8 cellular contexts compared by ENCODE assay signal in the genomic region with DNA sequence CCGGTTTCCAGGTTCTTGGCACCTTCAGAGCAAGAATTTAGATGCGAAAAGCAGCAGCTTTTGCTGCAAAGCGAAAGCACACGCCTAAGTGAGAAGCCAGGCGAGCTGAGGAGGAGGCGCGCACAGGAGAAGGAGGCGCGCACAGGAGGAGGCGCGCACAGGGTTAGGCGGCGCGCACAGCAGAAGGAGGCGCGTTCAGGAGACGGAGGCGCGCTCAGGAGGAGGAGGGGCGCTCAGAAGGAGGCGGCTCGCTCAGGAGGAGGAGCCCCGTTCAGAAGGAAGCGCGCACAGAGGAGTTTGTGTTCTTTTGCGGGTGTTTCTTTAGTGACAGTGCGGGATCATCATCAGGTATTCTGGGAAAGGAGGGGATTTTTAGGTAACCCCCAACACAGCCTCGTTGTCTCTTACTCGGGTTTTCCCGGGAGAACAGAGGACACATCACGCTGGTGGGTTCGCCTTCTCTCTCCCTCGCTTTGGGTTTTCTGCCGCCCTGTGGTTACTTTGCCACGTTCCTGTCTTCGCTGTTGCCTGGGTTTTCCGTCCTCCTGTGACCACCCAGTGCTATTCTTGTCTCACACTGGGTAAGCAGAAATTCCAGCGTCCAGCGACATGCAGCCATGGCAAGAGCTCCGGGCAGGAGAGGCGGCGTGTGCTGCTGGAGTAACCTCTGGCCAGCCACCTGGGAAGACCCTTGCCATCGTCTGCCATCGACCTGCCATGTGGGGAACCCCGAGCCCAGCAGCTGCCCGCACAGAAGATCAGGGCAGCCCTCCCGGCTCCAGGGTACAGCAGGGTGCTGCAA. TPM values are rescaled to one million over a fixed set of nuclear protein-coding genes. Genes with fewer than 3 reads are reported as not detected.
A peak's percentile ranks its signal among the peaks of the same experiment; 100 is the strongest.
DNase-seq lines count a peak whose midpoint lies in the region; ATAC-seq and TF ChIP-seq lines count a peak whose summit lies in the region.

No MANE protein-coding gene starts in this region.

- H3K4me1 Mint-ChIP-seq in activated T-helper 17 cell treated with anti-CD3 and anti-CD28 coated beads, Interleukin-2, amount 50 U/mL, for 72 hours: no peaks in the 10 kb centered on the region

- TF ChIP-seq CTCF in GM06990 (IDR thresholded peaks at IDR 0.05; ENCODE audit: insufficient read depth, low read length, poor library complexity, severe bottlenecking) (peak; percentile 15), fibroblast of mammary gland (conservative IDR thresholded peaks at IDR 0.05; ENCODE audit: control insufficient read depth, insufficient read depth, low read depth, low read length) (peak; percentile 33), omental fat pad (IDR thresholded peaks at IDR 0.05) (no peak)

- peak; percentile 70 for DNase-seq in GM06990 (ENCODE audit: extremely low read depth, insufficient read length)
- peak; percentile 54 to 64 for DNase-seq in NCI-H526 (lab: John Stamatoyannopoulos, UW)
- DNase-seq in fibroblast of mammary gland (ENCODE audit: low read depth): peak; percentile 71
- no peak for DNase-seq in omental fat pad (ENCODE audit: low spot score)
- DNase-seq in superior temporal gyrus (ENCODE audit: extremely low spot score): peak; percentile 67
- no peak for DNase-seq in SK-N-DZ (ENCODE audit: low spot score)

- no peaks in the 10 kb centered on the region for H3K27me3 ChIP-seq in GM06990 (replicated peaks; ENCODE audit: control insufficient read depth, insufficient read depth, low read length)

- H3K27ac Mint-ChIP-seq in activated T-helper 17 cell treated with anti-CD3 and anti-CD28 coated beads, Interleukin-2, amount 50 U/mL, for 72 hours: peak overlapping the region; percentile 75

- no peaks in the 10 kb centered on the region for H3K9me3 Mint-ChIP-seq in activated T-helper 17 cell treated with anti-CD3 and anti-CD28 coated beads, Interleukin-2, amount 50 U/mL, for 72 hours

- H3K36me3 Mint-ChIP-seq in activated T-helper 17 cell treated with anti-CD3 and anti-CD28 coated beads, Interleukin-2, amount 50 U/mL, for 72 hours (ENCODE audit: low read depth): peaks cover 14% of the 10 kb centered on the region

- no peaks in the 10 kb centered on the region for H3K27me3 Mint-ChIP-seq in activated T-helper 17 cell treated with anti-CD3 and anti-CD28 coated beads, Interleukin-2, amount 50 U/mL, for 72 hours

- peak overlapping the region; percentile 60 for H3K4me3 ChIP-seq in GM06990 (replicated peaks; ENCODE audit: low read depth, low read length)
- H3K4me3 ChIP-seq in fibroblast of mammary gland (ENCODE audit: control insufficient read depth, low read depth, low read length): peak overlapping the region; percentile 66

- peak overlapping the region; percentile 82 for H3K4me3 Mint-ChIP-seq in activated T-helper 17 cell treated with anti-CD3 and anti-CD28 coated beads, Interleukin-2, amount 50 U/mL, for 72 hours

- ATAC-seq in HG02623 (IDR thresholded peaks at IDR 0.05; ENCODE audit: unreplicated experiment) (peak; percentile 91), omental fat pad (ENCODE audit: low FRiP score) (peak; percentile 93)
- peak; percentile 95 for ATAC-seq in activated T-helper 17 cell treated with anti-CD3 and anti-CD28 coated beads, Interleukin-2, amount 50 U/mL, for 72 hours (replicated peaks)

- peaks cover 7% of the 10 kb centered on the region for H3K36me3 ChIP-seq in GM06990 (ENCODE audit: control insufficient read depth, insufficient read depth, low read length)

RNA-seq across cellular contexts. Expression of a gene that starts 47.0 kb away (rescaled TPM):
- total RNA-seq in activated T-helper 17 cell treated with anti-CD3 and anti-CD28 coated beads, Interleukin-2, amount 50 U/mL, for 72 hours: 10 to 100 TPM; 38.3 to 39.9 TPM
- total RNA-seq in omental fat pad: 10 to 100 TPM; 18.9 to 35.9 (median 21.7) TPM
- 19.1 and 37.3 TPM in 2 replicates for polyA plus RNA-seq in SK-N-DZ (2014; cell fraction: cytosol; rRNA removed)
- polyA plus RNA-seq in SK-N-DZ (2014; cell fraction: nucleus; rRNA removed): 350 and 559 TPM in 2 replicates

RNA-seq across cellular contexts. Expression of a gene that starts 47.1 kb away (rescaled TPM):
- 10 to 100 TPM; 12.0 to 14.6 TPM for total RNA-seq in activated T-helper 17 cell treated with anti-CD3 and anti-CD28 coated beads, Interleukin-2, amount 50 U/mL, for 72 hours
- total RNA-seq in omental fat pad: 10 to 100 TPM; 41.2 to 45.0 (median 43.0) TPM
- 22.5 and 26.0 TPM in 2 replicates for polyA plus RNA-seq in SK-N-DZ (2014; cell fraction: cytosol; rRNA removed)
- polyA plus RNA-seq in SK-N-DZ (2014; cell fraction: nucleus; rRNA removed): 13.5 and 23.1 TPM in 2 replicates

Comparison
In these comparisons a context has a peak if more than half of its experiments do, and no peak if none do; other contexts are left out.
1. DNase-seq: peak in GM06990 (single experiment), NCI-H526 (2 of 2), fibroblast of mammary gland (single experiment) and superior temporal gyrus (single experiment); none in omental fat pad (single experiment) and SK-N-DZ (single experiment).
2. CTCF ChIP-seq: peak in GM06990 (single experiment) and fibroblast of mammary gland (single experiment); none in omental fat pad (0 of 3).
3. Peak in every context shown above with its lines, with median percentiles within 50 percentile points of each other: ATAC-seq.